Comparison of ENCODE assay signal across 1 cellular context in the genomic region with DNA sequence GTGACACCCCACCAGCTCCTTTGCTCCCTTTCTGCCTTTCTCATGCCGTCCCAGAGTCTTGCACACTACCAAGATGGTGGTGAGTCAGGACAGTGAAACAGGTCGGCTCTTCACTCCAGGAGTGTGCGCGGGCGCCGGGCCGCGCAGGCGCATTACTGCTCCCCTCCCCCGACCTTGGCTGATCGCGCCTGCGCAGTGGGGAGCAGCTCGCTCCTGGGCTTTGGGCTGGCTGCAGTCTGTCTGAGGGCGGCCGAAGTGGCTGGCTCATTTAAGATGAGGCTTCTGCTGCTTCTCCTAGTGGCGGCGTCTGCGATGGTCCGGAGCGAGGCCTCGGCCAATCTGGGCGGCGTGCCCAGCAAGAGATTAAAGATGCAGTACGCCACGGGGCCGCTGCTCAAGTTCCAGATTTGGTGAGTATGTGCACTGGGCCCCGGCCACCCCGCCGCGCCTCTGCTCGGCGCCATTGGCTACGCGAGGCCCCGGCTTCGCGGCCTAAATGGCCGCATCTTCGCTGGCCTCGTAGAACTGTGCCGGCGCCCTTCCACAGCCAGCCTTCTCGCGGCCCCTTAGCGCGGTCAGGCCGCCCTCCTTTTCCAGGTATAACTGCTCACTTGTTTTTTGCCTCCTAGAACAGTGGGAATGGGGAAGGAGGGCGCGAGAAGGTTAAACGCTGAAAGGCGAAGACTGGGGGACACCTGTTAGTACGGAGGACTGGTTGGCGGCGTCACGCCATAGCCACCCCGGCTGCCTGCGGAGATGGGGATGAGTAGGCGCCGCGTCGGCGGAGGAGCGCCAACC.
TF ChIP-seq lines count a peak whose summit lies in the region.

A gene with protein sequence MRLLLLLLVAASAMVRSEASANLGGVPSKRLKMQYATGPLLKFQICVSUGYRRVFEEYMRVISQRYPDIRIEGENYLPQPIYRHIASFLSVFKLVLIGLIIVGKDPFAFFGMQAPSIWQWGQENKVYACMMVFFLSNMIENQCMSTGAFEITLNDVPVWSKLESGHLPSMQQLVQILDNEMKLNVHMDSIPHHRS (plus strand): TSS at position 232 of the 798 bp plus-strand sequence. CDS start 42 bp downstream, at position 274.

TF ChIP-seq in GM12878, 131 proteins besides CTCF, POLR2A, EP300 and RAD21 (continued from another document and continues in another):
- TF ChIP-seq, protein P1, sequence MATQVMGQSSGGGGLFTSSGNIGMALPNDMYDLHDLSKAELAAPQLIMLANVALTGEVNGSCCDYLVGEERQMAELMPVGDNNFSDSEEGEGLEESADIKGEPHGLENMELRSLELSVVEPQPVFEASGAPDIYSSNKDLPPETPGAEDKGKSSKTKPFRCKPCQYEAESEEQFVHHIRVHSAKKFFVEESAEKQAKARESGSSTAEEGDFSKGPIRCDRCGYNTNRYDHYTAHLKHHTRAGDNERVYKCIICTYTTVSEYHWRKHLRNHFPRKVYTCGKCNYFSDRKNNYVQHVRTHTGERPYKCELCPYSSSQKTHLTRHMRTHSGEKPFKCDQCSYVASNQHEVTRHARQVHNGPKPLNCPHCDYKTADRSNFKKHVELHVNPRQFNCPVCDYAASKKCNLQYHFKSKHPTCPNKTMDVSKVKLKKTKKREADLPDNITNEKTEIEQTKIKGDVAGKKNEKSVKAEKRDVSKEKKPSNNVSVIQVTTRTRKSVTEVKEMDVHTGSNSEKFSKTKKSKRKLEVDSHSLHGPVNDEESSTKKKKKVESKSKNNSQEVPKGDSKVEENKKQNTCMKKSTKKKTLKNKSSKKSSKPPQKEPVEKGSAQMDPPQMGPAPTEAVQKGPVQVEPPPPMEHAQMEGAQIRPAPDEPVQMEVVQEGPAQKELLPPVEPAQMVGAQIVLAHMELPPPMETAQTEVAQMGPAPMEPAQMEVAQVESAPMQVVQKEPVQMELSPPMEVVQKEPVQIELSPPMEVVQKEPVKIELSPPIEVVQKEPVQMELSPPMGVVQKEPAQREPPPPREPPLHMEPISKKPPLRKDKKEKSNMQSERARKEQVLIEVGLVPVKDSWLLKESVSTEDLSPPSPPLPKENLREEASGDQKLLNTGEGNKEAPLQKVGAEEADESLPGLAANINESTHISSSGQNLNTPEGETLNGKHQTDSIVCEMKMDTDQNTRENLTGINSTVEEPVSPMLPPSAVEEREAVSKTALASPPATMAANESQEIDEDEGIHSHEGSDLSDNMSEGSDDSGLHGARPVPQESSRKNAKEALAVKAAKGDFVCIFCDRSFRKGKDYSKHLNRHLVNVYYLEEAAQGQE (IDR thresholded peaks at IDR 0.05; ENCODE audit: low read depth, low read length), result peak; percentile 50; the same call in 1 of the 2 replicates
- TF ChIP-seq FOS (IDR thresholded peaks at IDR 0.05; ENCODE audit: borderline replicate concordance, extremely low read depth, insufficient read length) (no peak), MTA2 (IDR thresholded peaks at IDR 0.05; ENCODE audit: low read depth) (no peak), HDAC2 (IDR thresholded peaks at IDR 0.05) (no peak), SIX5 (IDR thresholded peaks at IDR 0.05; ENCODE audit: low read depth, low read length, severe bottlenecking) (no peak), EED (IDR thresholded peaks at IDR 0.05; ENCODE audit: low read depth) (0 out of 2 replicates have a peak, but pooled peaks have one; percentile 14), EGR1 (IDR thresholded peaks at IDR 0.05; ENCODE audit: borderline replicate concordance in 1 of 2, low read depth in 2 of 2, low read length in 2 of 2) (peak in 1 of 2 experiments; percentile 41; a peak in 1 of 3 replicates), HDGF (IDR thresholded peaks at IDR 0.05) (no peak; the same call in 1 of the 2 replicates), CBX3 (IDR thresholded peaks at IDR 0.05; ENCODE audit: borderline replicate concordance, low read depth) (no peak), NR2C1 (IDR thresholded peaks at IDR 0.05) (no peak), IRF5 (IDR thresholded peaks at IDR 0.05; ENCODE audit: borderline replicate concordance) (no peak), NR2C2 (IDR thresholded peaks at IDR 0.05; ENCODE audit: borderline replicate concordance, control insufficient read depth, insufficient read length, low read depth) (no peak), MEF2A (IDR thresholded peaks at IDR 0.05; ENCODE audit: insufficient read depth, low read depth, low read length) (peak; percentile 32; the same call in 1 of the 2 replicates), WRNIP1 (IDR thresholded peaks at IDR 0.05; ENCODE audit: borderline replicate concordance, low read depth, low read length) (no peak), HDAC6 (IDR thresholded peaks at IDR 0.05; ENCODE audit: unreplicated experiment) (peak; percentile 35), RELB (IDR thresholded peaks at IDR 0.05; ENCODE audit: low read depth) (0 out of 2 replicates have a peak, but pooled peaks have one; percentile 9), TARDBP (IDR thresholded peaks at IDR 0.05; ENCODE audit: borderline replicate concordance) (no peak), KAT2A (conservative IDR thresholded peaks at IDR 0.05; ENCODE audit: control insufficient read depth, low read depth, low read length) (no peak), JUNB (IDR thresholded peaks at IDR 0.05) (no peak), CHD4 (IDR thresholded peaks at IDR 0.05) (no peak), BHLHE40 (IDR thresholded peaks at IDR 0.05; ENCODE audit: borderline replicate concordance in 1 of 2, low read depth in 2 of 2, low read length in 1 of 2) (peak; percentile 4 to 22; a peak in 1 of 4 replicates), NR2F1 (conservative IDR thresholded peaks at IDR 0.05) (peak; percentile 70), RELA (IDR thresholded peaks at IDR 0.05; ENCODE audit: borderline replicate concordance, partially characterized antibody) (no peak), TCF3 (IDR thresholded peaks at IDR 0.05; ENCODE audit: borderline replicate concordance, insufficient read depth, low read depth, low read length) (peak; percentile 31; the same call in 1 of the 2 replicates), CREM (IDR thresholded peaks at IDR 0.05; ENCODE audit: low read depth) (peak; percentile 55), ZNF274 (IDR thresholded peaks at IDR 0.05; ENCODE audit: insufficient read depth, insufficient read length) (no peak), GATAD2B (conservative IDR thresholded peaks at IDR 0.05; ENCODE audit: low read depth) (peak; percentile 95), CEBPZ (IDR thresholded peaks at IDR 0.05; ENCODE audit: low read depth, low read length) (no peak)
- TF ChIP-seq, protein P2, sequence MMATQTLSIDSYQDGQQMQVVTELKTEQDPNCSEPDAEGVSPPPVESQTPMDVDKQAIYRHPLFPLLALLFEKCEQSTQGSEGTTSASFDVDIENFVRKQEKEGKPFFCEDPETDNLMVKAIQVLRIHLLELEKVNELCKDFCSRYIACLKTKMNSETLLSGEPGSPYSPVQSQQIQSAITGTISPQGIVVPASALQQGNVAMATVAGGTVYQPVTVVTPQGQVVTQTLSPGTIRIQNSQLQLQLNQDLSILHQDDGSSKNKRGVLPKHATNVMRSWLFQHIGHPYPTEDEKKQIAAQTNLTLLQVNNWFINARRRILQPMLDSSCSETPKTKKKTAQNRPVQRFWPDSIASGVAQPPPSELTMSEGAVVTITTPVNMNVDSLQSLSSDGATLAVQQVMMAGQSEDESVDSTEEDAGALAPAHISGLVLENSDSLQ (IDR thresholded peaks at IDR 0.05), result no peak
- TF ChIP-seq, protein P3, sequence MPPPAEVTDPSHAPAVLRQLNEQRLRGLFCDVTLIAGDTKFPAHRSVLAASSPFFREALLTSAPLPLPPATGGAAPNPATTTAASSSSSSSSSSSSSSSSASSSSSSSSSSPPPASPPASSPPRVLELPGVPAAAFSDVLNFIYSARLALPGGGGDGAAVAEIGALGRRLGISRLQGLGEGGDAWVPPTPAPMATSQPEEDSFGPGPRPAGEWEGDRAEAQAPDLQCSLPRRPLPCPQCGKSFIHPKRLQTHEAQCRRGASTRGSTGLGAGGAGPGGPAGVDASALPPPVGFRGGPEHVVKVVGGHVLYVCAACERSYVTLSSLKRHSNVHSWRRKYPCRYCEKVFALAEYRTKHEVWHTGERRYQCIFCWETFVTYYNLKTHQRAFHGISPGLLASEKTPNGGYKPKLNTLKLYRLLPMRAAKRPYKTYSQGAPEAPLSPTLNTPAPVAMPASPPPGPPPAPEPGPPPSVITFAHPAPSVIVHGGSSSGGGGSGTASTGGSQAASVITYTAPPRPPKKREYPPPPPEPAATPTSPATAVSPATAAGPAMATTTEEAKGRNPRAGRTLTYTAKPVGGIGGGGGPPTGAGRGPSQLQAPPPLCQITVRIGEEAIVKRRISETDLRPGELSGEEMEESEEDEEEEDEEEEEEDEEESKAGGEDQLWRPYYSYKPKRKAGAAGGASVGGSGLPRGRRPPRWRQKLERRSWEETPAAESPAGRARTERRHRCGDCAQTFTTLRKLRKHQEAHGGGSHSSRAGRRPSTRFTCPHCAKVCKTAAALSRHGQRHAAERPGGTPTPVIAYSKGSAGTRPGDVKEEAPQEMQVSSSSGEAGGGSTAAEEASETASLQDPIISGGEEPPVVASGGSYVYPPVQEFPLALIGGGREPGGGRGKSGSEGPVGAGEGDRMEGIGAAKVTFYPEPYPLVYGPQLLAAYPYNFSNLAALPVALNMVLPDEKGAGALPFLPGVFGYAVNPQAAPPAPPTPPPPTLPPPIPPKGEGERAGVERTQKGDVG (CRISPR knock-in tag; IDR thresholded peaks at IDR 0.05), result no peak
- TF ChIP-seq, protein P4, sequence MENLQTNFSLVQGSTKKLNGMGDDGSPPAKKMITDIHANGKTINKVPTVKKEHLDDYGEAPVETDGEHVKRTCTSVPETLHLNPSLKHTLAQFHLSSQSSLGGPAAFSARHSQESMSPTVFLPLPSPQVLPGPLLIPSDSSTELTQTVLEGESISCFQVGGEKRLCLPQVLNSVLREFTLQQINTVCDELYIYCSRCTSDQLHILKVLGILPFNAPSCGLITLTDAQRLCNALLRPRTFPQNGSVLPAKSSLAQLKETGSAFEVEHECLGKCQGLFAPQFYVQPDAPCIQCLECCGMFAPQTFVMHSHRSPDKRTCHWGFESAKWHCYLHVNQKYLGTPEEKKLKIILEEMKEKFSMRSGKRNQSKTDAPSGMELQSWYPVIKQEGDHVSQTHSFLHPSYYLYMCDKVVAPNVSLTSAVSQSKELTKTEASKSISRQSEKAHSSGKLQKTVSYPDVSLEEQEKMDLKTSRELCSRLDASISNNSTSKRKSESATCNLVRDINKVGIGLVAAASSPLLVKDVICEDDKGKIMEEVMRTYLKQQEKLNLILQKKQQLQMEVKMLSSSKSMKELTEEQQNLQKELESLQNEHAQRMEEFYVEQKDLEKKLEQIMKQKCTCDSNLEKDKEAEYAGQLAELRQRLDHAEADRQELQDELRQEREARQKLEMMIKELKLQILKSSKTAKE (IDR thresholded peaks at IDR 0.05; ENCODE audit: low read depth, poor library complexity, severe bottlenecking), result no peak
